27 cellular contexts compared by ENCODE assay signal in genomic region chr12:51147309-51147708, GRCh38.
"Had no signal": no experiment of that assay in that cellular context is flagged by ENCODE, and none has a peak within 500 bp of the region (broad histone marks: within the 10 kb centered on the region; RNA-seq: fewer than 3 reads in every experiment).

No MANE protein-coding gene starts in this region.

- H3K27ac ChIP-seq: ascending aorta, cardiac muscle cell, SJCRH30, SK-N-MC, WERI-Rb-1 had no signal

- ATAC-seq: activated CD8-positive, alpha-beta T cell treated with anti-CD3 and anti-CD28 coated beads, Interleukin-2, amount 10 ng/mL, durations not matched to agents 7 days and 5 days; Panc1 had no signal

- H3K27ac Mint-ChIP-seq: activated CD4-positive, alpha-beta T cell treated with anti-CD3 and anti-CD28 coated beads, Interleukin-2, amount 10 ng/mL, durations not matched to agents 7 days and 5 days; activated CD8-positive, alpha-beta T cell treated with anti-CD3 and anti-CD28 coated beads, Interleukin-2, amount 10 ng/mL, durations not matched to agents 7 days and 5 days; activated naive CD4-positive, alpha-beta T cell treated with anti-CD3 and anti-CD28 coated beads, Interleukin-2, amount 50 U/mL, for 24 hours; activated naive CD8-positive, alpha-beta T cell treated with anti-CD3 and anti-CD28 coated beads, Interleukin-2, amount 10 ng/mL, durations not matched to agents 7 days and 5 days; activated T-cell treated with anti-CD3 and anti-CD28 coated beads, Interleukin-2, amount 50 U/mL, for 24 hours; activated T-helper 2 cell treated with anti-CD3 and anti-CD28 coated beads, Interferon-gamma antibody, Interleukin-2, Interleukin-4, amounts not matched to agents 10 μg/mL and 5 μg/mL and 100 μg/mL, durations not matched to agents 14 hours and 24 hours and 36 hours; T-helper 1 cell treated with Interleukin-12 subunit alpha and Interleukin-12 subunit beta and Interleukin-4 antibody, amounts not matched to agents 30 μg/mL and 1 μg/mL, for 36 hours had no signal

- H3K4me3 ChIP-seq: ascending aorta, cardiac muscle cell, SJCRH30, SK-N-MC had no signal

- H3K4me1 ChIP-seq: ascending aorta, SJCRH30 had no signal

- DNase-seq: activated CD4-positive, alpha-beta T cell treated with anti-CD3 and anti-CD28 coated beads, Interleukin-2, amount 10 ng/mL, durations not matched to agents 7 days and 5 days; activated CD4-positive, alpha-beta T cell treated with anti-CD3 and anti-CD28 coated beads, Interleukin-2, amount 50 U/mL, for 48 hours; activated CD8-positive, alpha-beta T cell treated with anti-CD3 and anti-CD28 coated beads, Interleukin-2, amount 10 ng/mL, durations not matched to agents 7 days and 5 days; activated gamma-delta T cell; activated naive CD4-positive, alpha-beta T cell treated with Interleukin-2 at 50 U/mL for 16 hours; activated naive CD8-positive, alpha-beta T cell treated with anti-CD3 and anti-CD28 coated beads, Interleukin-2, amount 10 ng/mL, durations not matched to agents 7 days and 5 days; activated T-cell treated with anti-CD3 and anti-CD28 coated beads, Interleukin-2, amount 50 U/mL, for 24 hours; amygdala; Karpas-422; MV-4-11; NCI-H1092; NCI-H1436 treated with DMSO at 0.1 percent for 48 hours; NCI-H1694 treated with DMSO at 0.1 percent for 48 hours; NCI-H2029; NCI-H345; NCI-H524 treated with DMSO at 0.1 percent for 48 hours; SHP77; SJCRH30; T-helper 9 cell; WERI-Rb-1 had no signal

- H3K9me3 Mint-ChIP-seq: activated CD4-positive, alpha-beta T cell treated with anti-CD3 and anti-CD28 coated beads, Interleukin-2, amount 10 ng/mL, durations not matched to agents 7 days and 5 days; activated naive CD4-positive, alpha-beta T cell treated with anti-CD3 and anti-CD28 coated beads, Interleukin-2, amount 50 U/mL, for 24 hours; activated naive CD8-positive, alpha-beta T cell treated with anti-CD3 and anti-CD28 coated beads, Interleukin-2, amount 10 ng/mL, durations not matched to agents 7 days and 5 days; activated T-cell treated with anti-CD3 and anti-CD28 coated beads, Interleukin-2, amount 50 U/mL, for 24 hours; activated T-helper 2 cell treated with anti-CD3 and anti-CD28 coated beads, Interferon-gamma antibody, Interleukin-2, Interleukin-4, amounts not matched to agents 10 μg/mL and 5 μg/mL and 100 μg/mL, durations not matched to agents 14 hours and 24 hours and 36 hours; T-helper 1 cell treated with Interleukin-12 subunit alpha and Interleukin-12 subunit beta and Interleukin-4 antibody, amounts not matched to agents 30 μg/mL and 1 μg/mL, for 36 hours had no signal

- H3K36me3 ChIP-seq: ascending aorta, cardiac muscle cell, WERI-Rb-1 had no signal

- H3K9me3 ChIP-seq: ascending aorta, SJCRH30 had no signal

- H3K27me3 Mint-ChIP-seq: activated CD4-positive, alpha-beta T cell treated with anti-CD3 and anti-CD28 coated beads, Interleukin-2, amount 10 ng/mL, durations not matched to agents 7 days and 5 days; activated naive CD4-positive, alpha-beta T cell treated with anti-CD3 and anti-CD28 coated beads, Interleukin-2, amount 50 U/mL, for 24 hours; activated naive CD8-positive, alpha-beta T cell treated with anti-CD3 and anti-CD28 coated beads, Interleukin-2, amount 10 ng/mL, durations not matched to agents 7 days and 5 days; activated T-cell treated with anti-CD3 and anti-CD28 coated beads, Interleukin-2, amount 50 U/mL, for 24 hours had no signal

- H3K4me3 Mint-ChIP-seq: activated CD4-positive, alpha-beta T cell treated with anti-CD3 and anti-CD28 coated beads, Interleukin-2, amount 10 ng/mL, durations not matched to agents 7 days and 5 days; activated CD8-positive, alpha-beta T cell treated with anti-CD3 and anti-CD28 coated beads, Interleukin-2, amount 10 ng/mL, durations not matched to agents 7 days and 5 days; activated naive CD4-positive, alpha-beta T cell treated with anti-CD3 and anti-CD28 coated beads, Interleukin-2, amount 50 U/mL, for 24 hours; activated naive CD8-positive, alpha-beta T cell treated with anti-CD3 and anti-CD28 coated beads, Interleukin-2, amount 10 ng/mL, durations not matched to agents 7 days and 5 days; activated T-cell treated with anti-CD3 and anti-CD28 coated beads, Interleukin-2, amount 50 U/mL, for 24 hours; T-helper 1 cell treated with Interleukin-12 subunit alpha and Interleukin-12 subunit beta and Interleukin-4 antibody, amounts not matched to agents 30 μg/mL and 1 μg/mL, for 36 hours had no signal
